In genomic region chr15:85164841-85165466, GRCh38 we compare ENCODE assay signal across 1 cellular context.
A peak's percentile ranks its signal among the peaks of the same experiment; 100 is the strongest.
TF ChIP-seq lines count a peak whose summit lies in the region.

No MANE protein-coding gene starts in this region.

TF ChIP-seq in K562, 482 proteins besides CTCF, POLR2A, EP300 and RAD21 (continued from another document):
- TF ChIP-seq TFAP4 (CRISPR knock-in tag; IDR thresholded peaks at IDR 0.05; ENCODE audit: borderline replicate concordance), result no peak
- TF ChIP-seq CEBPB (tag; IDR thresholded peaks at IDR 0.05), result peak; percentile 45; the same call in 1 of the 2 replicates
TF ChIP-seq in K562: peak in this region for 3.
